7 cellular contexts compared by ENCODE assay signal in the genomic region with DNA sequence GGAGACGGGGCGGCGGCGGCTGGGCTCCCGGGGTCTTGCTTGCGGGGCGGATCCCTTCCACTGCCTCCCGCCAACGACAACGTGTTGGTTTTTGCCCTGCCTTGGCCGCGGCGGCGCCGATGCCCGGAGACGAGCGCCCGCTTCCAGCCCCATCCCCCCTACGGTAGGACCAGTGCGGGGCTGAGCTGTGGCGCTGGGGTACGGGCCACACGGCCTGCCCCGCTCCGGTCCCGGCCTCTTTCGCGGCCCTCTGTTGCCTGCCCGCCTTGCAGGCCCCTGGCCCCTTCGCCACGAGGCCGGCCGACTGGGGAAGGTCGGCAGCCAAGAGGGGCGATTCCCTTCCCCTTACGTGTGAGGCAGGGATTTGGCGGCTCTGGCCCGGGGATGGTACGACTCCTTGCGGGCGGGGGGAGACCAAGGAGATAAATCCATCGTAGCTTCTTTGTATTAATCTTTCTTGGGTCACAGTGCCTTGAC. TPM values are rescaled to one million over a fixed set of nuclear protein-coding genes. Genes with fewer than 3 reads are reported as not detected.
DNase-seq lines count a peak whose midpoint lies in the region; FAIRE-seq and TF ChIP-seq lines count a peak whose summit lies in the region.

No MANE protein-coding gene starts in this region.

- H3K27me3 ChIP-seq in HAP-1 (ENCODE audit: low read depth) (no peaks in the 10 kb centered on the region), transverse colon (no peaks in the 10 kb centered on the region)

- H3K27ac Mint-ChIP-seq in activated T-helper 1 cell treated with anti-CD3 and anti-CD28 coated beads, Interleukin-12 subunit alpha, Interleukin-12 subunit beta, Interleukin-2, Interleukin-4 antibody, amounts not matched to agents 30 ng/mL and 10 ng/mL and 1 ng/mL, durations not matched to agents 14 hours and 24 hours and 36 hours: peak overlapping the region; percentile 90
- H3K27ac Mint-ChIP-seq in nephron progenitor cell: peak overlapping the region; percentile 99

- TF ChIP-seq POLR2A in GM12891 (IDR thresholded peaks at IDR 0.05; ENCODE audit: low read depth, low read length): no peak
- no peak for TF ChIP-seq POLR2A in NB4 (IDR thresholded peaks at IDR 0.05; ENCODE audit: extremely low read depth, insufficient read length)
- no peak for TF ChIP-seq POLR2A in transverse colon (IDR thresholded peaks at IDR 0.05)

- no peaks in the 10 kb centered on the region for H3K9me3 Mint-ChIP-seq in activated T-helper 1 cell treated with anti-CD3 and anti-CD28 coated beads, Interleukin-12 subunit alpha, Interleukin-12 subunit beta, Interleukin-2, Interleukin-4 antibody, amounts not matched to agents 30 ng/mL and 10 ng/mL and 1 ng/mL, durations not matched to agents 14 hours and 24 hours and 36 hours
- H3K9me3 Mint-ChIP-seq in nephron progenitor cell: no peaks in the 10 kb centered on the region

- intact Hi-C loops in activated T-helper 1 cell treated with anti-CD3 and anti-CD28 coated beads, Interleukin-12 subunit alpha, Interleukin-12 subunit beta, Interleukin-2, Interleukin-4 antibody, amounts not matched to agents 30 ng/mL and 10 ng/mL and 1 ng/mL, durations not matched to agents 14 hours and 24 hours and 36 hours (cut with micrococcal nuclease): loop anchor here (1.0 to 10.0 kb wide), 8 partner anchors 80 to 596 kb away; a partner anchor contains a TSS
- intact Hi-C loops in transverse colon (cut with DNase I; ENCODE audit: low total_unique reads): loop anchor here (10.0 kb wide), 1 partner anchor 110 kb away; no protein-coding TSS in a partner anchor

- WGBS in transverse colon (ENCODE audit: low coverage in 1 of 2), 2 donors: 1% methylated on average over 32 of the region's 43 CpGs; no CpG with 5 or more reads in 1 of the 2 donors

- H3K36me3 ChIP-seq in HAP-1 (replicated peaks) (peaks cover 29% of the 10 kb centered on the region), transverse colon (no peaks in the 10 kb centered on the region)

- DNase-seq in GM12891 (ENCODE audit: insufficient read length, low spot score) (peak; percentile 35), HAP-1 (ENCODE audit: low spot score in 2 of 2) (peak in 1 of 2 experiments; percentile 60), NB4 (ENCODE audit: low read depth) (peak; percentile 78), fibroblast of pulmonary artery (ENCODE audit: low read depth) (peak; percentile 50), nephron progenitor cell (peak; percentile 64), transverse colon (peak; percentile 48)
- no peak for DNase-seq in activated T-helper 1 cell treated with anti-CD3 and anti-CD28 coated beads, Interleukin-12 subunit alpha, Interleukin-12 subunit beta, Interleukin-2, Interleukin-4 antibody, amounts not matched to agents 30 ng/mL and 10 ng/mL and 1 ng/mL, durations not matched to agents 14 hours and 24 hours and 36 hours (ENCODE audit: low spot score)

- peak overlapping the region; percentile 94 for H3K4me3 Mint-ChIP-seq in activated T-helper 1 cell treated with anti-CD3 and anti-CD28 coated beads, Interleukin-12 subunit alpha, Interleukin-12 subunit beta, Interleukin-2, Interleukin-4 antibody, amounts not matched to agents 30 ng/mL and 10 ng/mL and 1 ng/mL, durations not matched to agents 14 hours and 24 hours and 36 hours
- peak overlapping the region; percentile 91 for H3K4me3 Mint-ChIP-seq in nephron progenitor cell

- H3K4me1 ChIP-seq in HAP-1: peaks cover 23% of the 10 kb centered on the region
- peaks cover 30 to 62% (median 51%) of the 10 kb centered on the region in 4 donors for H3K4me1 ChIP-seq in transverse colon

- H3K4me3 ChIP-seq in HAP-1 (peak overlapping the region; percentile 90), NB4 (ENCODE audit: low read depth, low read length) (peak overlapping the region; percentile 99), fibroblast of pulmonary artery (replicated peaks; ENCODE audit: low read depth, low read length) (peak overlapping the region; percentile 72), transverse colon (peak overlapping the region; percentile 73 to 98 (median 90))

- no peak for TF ChIP-seq EP300 in transverse colon (IDR thresholded peaks at IDR 0.05; ENCODE audit: low read depth)

- peaks cover 25% of the 10 kb centered on the region for H3K36me3 Mint-ChIP-seq in activated T-helper 1 cell treated with anti-CD3 and anti-CD28 coated beads, Interleukin-12 subunit alpha, Interleukin-12 subunit beta, Interleukin-2, Interleukin-4 antibody, amounts not matched to agents 30 ng/mL and 10 ng/mL and 1 ng/mL, durations not matched to agents 14 hours and 24 hours and 36 hours (ENCODE audit: low read depth)
- peaks cover 16% of the 10 kb centered on the region for H3K36me3 Mint-ChIP-seq in nephron progenitor cell (ENCODE audit: low read depth)

- peaks cover 47% of the 10 kb centered on the region for H3K4me1 Mint-ChIP-seq in activated T-helper 1 cell treated with anti-CD3 and anti-CD28 coated beads, Interleukin-12 subunit alpha, Interleukin-12 subunit beta, Interleukin-2, Interleukin-4 antibody, amounts not matched to agents 30 ng/mL and 10 ng/mL and 1 ng/mL, durations not matched to agents 14 hours and 24 hours and 36 hours (ENCODE audit: low read depth)
- H3K4me1 Mint-ChIP-seq in nephron progenitor cell: peaks cover 53% of the 10 kb centered on the region

- in situ Hi-C loops in HAP-1 (cut with MboI; ENCODE audit: low sequenced_read_pairs): no loop called here
- in situ Hi-C loops in transverse colon (cut with MboI; ENCODE audit: low pct_ligation_motif_present in 1 of 4, low pct_unique_long_range_greater_than_20kb in 1 of 4, low sequenced_read_pairs in 3 of 4): loop anchor here in 2 of 4 donors (25.0 kb wide), 2 partner anchors 87 to 112 kb away; a partner anchor contains a TSS

- H3K9me3 ChIP-seq in HAP-1: no peaks in the 10 kb centered on the region
- no peaks in the 10 kb centered on the region for H3K9me3 ChIP-seq in transverse colon

- H3K27me3 Mint-ChIP-seq in activated T-helper 1 cell treated with anti-CD3 and anti-CD28 coated beads, Interleukin-12 subunit alpha, Interleukin-12 subunit beta, Interleukin-2, Interleukin-4 antibody, amounts not matched to agents 30 ng/mL and 10 ng/mL and 1 ng/mL, durations not matched to agents 14 hours and 24 hours and 36 hours (ENCODE audit: insufficient read depth): peaks cover 3% of the 10 kb centered on the region
- H3K27me3 Mint-ChIP-seq in nephron progenitor cell (ENCODE audit: low read depth, poor library complexity): peaks cover 2% of the 10 kb centered on the region

- TF ChIP-seq CTCF in NB4 (IDR thresholded peaks at IDR 0.05; ENCODE audit: low read depth, low read length): no peak
- no peak for TF ChIP-seq CTCF in fibroblast of pulmonary artery (IDR thresholded peaks at IDR 0.05; ENCODE audit: low read length, missing control alignments)
- no peak for TF ChIP-seq CTCF in nephron progenitor cell (IDR thresholded peaks at IDR 0.05)
- TF ChIP-seq CTCF in transverse colon (IDR thresholded peaks at IDR 0.05): peak in 2 of 5 experiments; percentile 4 to 8

- FAIRE-seq in GM12891 (lab: Jason Lieb, UNC): no peak

- peak overlapping the region; percentile 95 to 98 (median 97) for H3K27ac ChIP-seq in transverse colon

TF ChIP-seq in GM12891, 5 proteins besides CTCF, POLR2A, EP300 and RAD21:
- no peak for TF ChIP-seq SPI1 (IDR thresholded peaks at IDR 0.05; ENCODE audit: low read depth, low read length)
- no peak for TF ChIP-seq POLR2AphosphoS5 (IDR thresholded peaks at IDR 0.05; ENCODE audit: low read depth, low read length)
- TF ChIP-seq POU2F2 (IDR thresholded peaks at IDR 0.05; ENCODE audit: low read depth, low read length): no peak
- no peak for TF ChIP-seq PAX5 (IDR thresholded peaks at IDR 0.05; ENCODE audit: insufficient read depth, low read length, severe bottlenecking)
- TF ChIP-seq TAF1 (IDR thresholded peaks at IDR 0.05; ENCODE audit: low read depth, low read length): no peak

RNA-seq across cellular contexts. Expression of a gene that starts 0.5 kb away (rescaled TPM):
- 285 TPM for polyA plus RNA-seq in GM12891 (2012; ENCODE audit: low read depth, missing spikeins)
- total RNA-seq in activated T-helper 1 cell treated with anti-CD3 and anti-CD28 coated beads, Interleukin-12 subunit alpha, Interleukin-12 subunit beta, Interleukin-2, Interleukin-4 antibody, amounts not matched to agents 30 ng/mL and 10 ng/mL and 1 ng/mL, durations not matched to agents 14 hours and 24 hours and 36 hours: 343 and 355 TPM in 2 replicates
- total RNA-seq in transverse colon: 100 to 1,000 TPM; 175 to 250 (median 213) TPM

RNA-seq across cellular contexts. Expression of a gene that starts 35.2 kb away (rescaled TPM):
- polyA plus RNA-seq in GM12891 (2012; ENCODE audit: low read depth, missing spikeins): 152 TPM
- total RNA-seq in activated T-helper 1 cell treated with anti-CD3 and anti-CD28 coated beads, Interleukin-12 subunit alpha, Interleukin-12 subunit beta, Interleukin-2, Interleukin-4 antibody, amounts not matched to agents 30 ng/mL and 10 ng/mL and 1 ng/mL, durations not matched to agents 14 hours and 24 hours and 36 hours: 15.5 and 18.3 TPM in 2 replicates
- 10 to 100 TPM in 1 of 4 donors, 1 to 10 TPM in 1, not detected in 2; 2.3 to 12.7 TPM for total RNA-seq in transverse colon
